1 cellular context compared by ENCODE assay signal in the genomic region with DNA sequence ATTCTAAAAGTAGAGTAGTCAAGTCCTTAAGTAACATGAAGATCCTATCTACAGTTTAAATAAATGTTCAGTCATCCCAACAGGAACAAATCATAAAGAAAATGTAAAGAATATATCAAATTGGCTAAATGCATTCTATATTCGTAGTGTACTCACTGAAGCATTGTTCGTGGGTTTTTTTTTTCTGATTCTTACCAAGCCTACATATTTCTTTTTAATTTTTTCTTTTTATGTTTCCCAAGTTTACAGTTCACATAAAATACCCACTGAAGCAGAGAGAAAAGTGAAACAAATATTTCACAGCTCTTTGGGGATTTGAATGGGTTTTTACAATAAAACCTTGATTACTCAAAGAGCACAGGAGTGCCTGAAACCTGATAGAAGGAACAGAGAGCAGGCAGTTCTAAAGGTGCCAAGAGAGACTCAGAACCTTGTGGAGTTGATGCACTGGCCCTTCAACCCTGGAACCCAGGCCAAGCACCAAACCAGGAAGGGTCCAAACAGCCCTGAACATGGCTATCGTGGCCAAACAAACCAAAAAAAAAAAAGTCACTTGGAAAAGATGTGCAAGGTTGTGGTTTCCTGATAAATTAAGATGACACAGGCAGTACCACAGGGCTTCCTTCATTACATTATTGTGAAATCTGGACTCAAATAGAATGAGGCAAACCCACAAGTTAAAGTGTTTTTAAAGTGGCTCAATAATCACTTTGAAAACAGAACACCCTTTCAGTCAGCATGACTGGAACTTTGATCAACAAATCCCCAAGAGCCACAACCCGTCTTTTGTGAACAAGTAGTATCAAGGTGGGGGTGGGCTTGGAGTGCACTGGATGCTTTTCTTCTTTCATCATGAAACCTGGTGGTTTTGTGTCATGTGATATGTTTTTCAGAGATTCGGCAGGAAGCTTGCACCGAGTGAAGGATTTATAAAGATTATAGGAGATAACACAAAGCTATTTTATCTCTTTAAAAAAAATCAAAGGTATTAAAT.
TF ChIP-seq lines count a peak whose summit lies in the region.

No MANE protein-coding gene starts in this region.

TF ChIP-seq in GM23338, 12 proteins besides CTCF, POLR2A, EP300 and RAD21 (continued from another document):
- TF ChIP-seq REST (IDR thresholded peaks at IDR 0.05; ENCODE audit: unreplicated experiment) = no peak
- TF ChIP-seq POLR2AphosphoS5 (IDR thresholded peaks at IDR 0.05; ENCODE audit: low read depth) = no peak
- TF ChIP-seq CREB1 (CRISPR knock-in tag; IDR thresholded peaks at IDR 0.05; ENCODE audit: low read depth) = no peak
- no peak for TF ChIP-seq EZH2 (IDR thresholded peaks at IDR 0.05; ENCODE audit: low read depth, unreplicated experiment)
- no peak for TF ChIP-seq NANOG (IDR thresholded peaks at IDR 0.05; ENCODE audit: borderline replicate concordance)
- no peak for TF ChIP-seq STAT1 (IDR thresholded peaks at IDR 0.05; ENCODE audit: unreplicated experiment)
- TF ChIP-seq ZNF114 (CRISPR knock-in tag; IDR thresholded peaks at IDR 0.05) = no peak
- TF ChIP-seq ETS1 (IDR thresholded peaks at IDR 0.05) = no peak
